In the genomic region with DNA sequence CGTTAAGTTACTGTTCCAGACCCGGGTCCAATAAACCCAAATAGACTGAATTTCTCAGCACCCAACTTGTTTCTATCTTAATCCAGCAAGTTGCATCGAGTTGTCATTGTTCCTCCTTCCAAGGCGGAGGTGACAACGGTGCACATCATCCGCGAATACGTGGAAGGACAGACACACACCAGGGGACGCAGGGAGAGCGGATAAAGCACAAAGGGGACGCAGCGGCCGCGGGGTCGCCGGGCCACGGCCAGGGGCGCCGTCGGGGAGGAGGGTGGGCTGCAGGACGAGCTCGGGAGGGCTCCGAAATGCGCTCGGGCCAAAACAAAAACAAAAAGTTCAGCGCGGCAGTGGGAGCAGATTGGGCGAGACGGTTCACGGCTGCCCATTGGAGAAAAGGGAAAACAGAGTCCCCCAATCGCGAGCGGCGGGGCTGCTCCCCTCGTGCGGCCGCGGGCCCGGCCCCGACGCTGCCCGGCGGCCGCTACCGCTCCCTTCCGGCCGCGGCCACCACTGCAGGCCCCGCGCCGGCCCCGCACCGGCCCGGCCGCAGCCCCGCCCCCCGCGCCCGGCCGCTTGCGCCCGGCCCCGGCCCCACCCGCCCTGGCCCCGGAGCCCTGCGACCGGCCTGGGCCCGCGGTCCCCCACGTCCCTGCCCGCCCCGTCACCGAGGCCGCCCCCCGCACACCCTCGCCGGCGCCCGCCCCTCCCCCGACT, we compare ENCODE assay signal across 8 cellular contexts. TPM values are rescaled to one million over a fixed set of nuclear protein-coding genes. Genes with fewer than 3 reads are reported as not detected.
DNase-seq lines count a peak whose midpoint lies in the region; ATAC-seq and TF ChIP-seq lines count a peak whose summit lies in the region.

No MANE protein-coding gene starts in this region.

- H3K4me1 ChIP-seq in KMS-11 (ENCODE audit: low read depth, poor library complexity, severe bottlenecking) (peaks cover 34% of the 10 kb centered on the region), left ventricle myocardium inferior (peaks cover 75% of the 10 kb centered on the region)

- peak overlapping the region; percentile 67 for H2AFZ ChIP-seq in KMS-11 (ENCODE audit: low read depth)

- peak overlapping the region; percentile 98 for H3K27ac Mint-ChIP-seq in progenitor cell of endocrine pancreas

- peaks cover 15% of the 10 kb centered on the region for H4K20me1 ChIP-seq in KMS-11 (ENCODE audit: insufficient read depth)

- intact Hi-C loops in left ventricle myocardium inferior (cut with micrococcal nuclease), result no loop called here

- no peaks in the 10 kb centered on the region for H3K36me3 ChIP-seq in KMS-11 (ENCODE audit: insufficient read depth)
- H3K36me3 ChIP-seq in left ventricle myocardium inferior, result no peaks in the 10 kb centered on the region

- no peaks in the 10 kb centered on the region for H3K36me3 Mint-ChIP-seq in progenitor cell of endocrine pancreas (ENCODE audit: insufficient read depth)

- H3K4me3 Mint-ChIP-seq in progenitor cell of endocrine pancreas (ENCODE audit: low read depth), result peak overlapping the region; percentile 95

- H3K79me2 ChIP-seq in KMS-11 (ENCODE audit: insufficient read depth, low read depth), result peaks cover 42% of the 10 kb centered on the region

- H3K4me3 ChIP-seq in KMS-11 (IDR thresholded peaks at IDR 0.05; ENCODE audit: insufficient read depth, low read depth, low read length) (no peak overlapping the region), left ventricle myocardium inferior (peak overlapping the region; percentile 94)

- no peaks in the 10 kb centered on the region for H3K9me3 Mint-ChIP-seq in progenitor cell of endocrine pancreas (ENCODE audit: low read depth)

- H3K4me2 ChIP-seq in KMS-11, result peak overlapping the region; percentile 99

- H3K27me3 ChIP-seq in KMS-11 (ENCODE audit: insufficient read depth, low read depth) (no peaks in the 10 kb centered on the region), left ventricle myocardium inferior (ENCODE audit: low read depth) (no peaks in the 10 kb centered on the region)

- H3K27ac ChIP-seq in KMS-11 (peak overlapping the region; percentile 90; the same call in 1 of the 2 replicates), left ventricle myocardium inferior (replicated peaks) (peak overlapping the region; percentile 100)

- H3K9ac ChIP-seq in KMS-11, result peak overlapping the region; percentile 93; the same call in 1 of the 2 replicates

- no peaks in the 10 kb centered on the region for H3K9me3 ChIP-seq in left ventricle myocardium inferior (replicated peaks)

- ATAC-seq in GM19455 (IDR thresholded peaks at IDR 0.05; ENCODE audit: unreplicated experiment) (peak; percentile 60), HG02571 (IDR thresholded peaks at IDR 0.05; ENCODE audit: unreplicated experiment) (no peak)

- DNase-seq in COLO829 (ENCODE audit: low spot score) (peak; percentile 19), SKM-1 (lab: John Stamatoyannopoulos, UW; ENCODE audit: unreplicated experiment) (peak; percentile 44), amniotic epithelial cell (ENCODE audit: low read depth) (peak; percentile 71), left ventricle myocardium inferior (peak; percentile 72), progenitor cell of endocrine pancreas (ENCODE audit: low spot score, unreplicated experiment) (peak; percentile 54)

- H3K4me1 Mint-ChIP-seq in progenitor cell of endocrine pancreas (ENCODE audit: low read depth), result peaks cover 31% of the 10 kb centered on the region

- H3K27me3 Mint-ChIP-seq in progenitor cell of endocrine pancreas, result peaks cover 13% of the 10 kb centered on the region

- TF ChIP-seq CTCF in KMS-11 (conservative IDR thresholded peaks at IDR 0.05; ENCODE audit: low read depth, low read length) (no peak), left ventricle myocardium inferior (IDR thresholded peaks at IDR 0.05; ENCODE audit: borderline replicate concordance) (peak; percentile 48), progenitor cell of endocrine pancreas (IDR thresholded peaks at IDR 0.05; ENCODE audit: unreplicated experiment) (peak; percentile 50)

RNA-seq across cellular contexts. Expression of a gene that starts 0.5 kb away (rescaled TPM):
- total RNA-seq in left ventricle myocardium inferior (24.3 TPM), progenitor cell of endocrine pancreas (67.5 and 68.7 TPM in 2 replicates)

RNA-seq across cellular contexts. Expression of a gene that starts 59.2 kb away (rescaled TPM):
- 28.6 TPM for total RNA-seq in left ventricle myocardium inferior
- 35.1 and 35.3 TPM in 2 replicates for total RNA-seq in progenitor cell of endocrine pancreas

Comparison
In these comparisons a context has a peak if more than half of its experiments do, and no peak if none do; other contexts are left out.
1. DNase-seq: peak in every context shown above with its lines; median percentile 72 in left ventricle myocardium inferior; 71 in amniotic epithelial cell; 54 in progenitor cell of endocrine pancreas; 44 in SKM-1; 19 in COLO829.